Comparison of ENCODE assay signal across 17 cellular contexts in genomic region chr14:100577986-100578431, GRCh38. TPM values are rescaled to one million over a fixed set of nuclear protein-coding genes. Genes with fewer than 3 reads are reported as not detected.
DNase-seq lines count a peak whose midpoint lies in the region; ATAC-seq and TF ChIP-seq lines count a peak whose summit lies in the region.
"Had no signal": no experiment of that assay in that cellular context is flagged by ENCODE, and none has a peak within 500 bp of the region (broad histone marks: within the 10 kb centered on the region; RNA-seq: fewer than 3 reads in every experiment).

No MANE protein-coding gene starts in this region.

- peaks cover 6% of the 10 kb centered on the region for H3K4me1 Mint-ChIP-seq in WTC11
- H3K4me1 Mint-ChIP-seq: CD4-positive, alpha-beta memory T cell had no signal

- TF ChIP-seq POLR2A in spleen (IDR thresholded peaks at IDR 0.05): no peak

- H3K27ac Mint-ChIP-seq in WTC11: no peak overlapping the region
- H3K27ac Mint-ChIP-seq: CD4-positive, alpha-beta memory T cell had no signal

- no peaks in the 10 kb centered on the region for H3K36me3 ChIP-seq in right atrium auricular region
- no peaks in the 10 kb centered on the region for H3K36me3 ChIP-seq in spleen

- DNase-seq in Right ventricle myocardium inferior (ENCODE audit: missing footprints): peak; percentile 57
- no peak for DNase-seq in right atrium auricular region (ENCODE audit: low spot score)
- DNase-seq in WTC11 (ENCODE audit: low spot score): peak; percentile 4
- peak; percentile 2 to 46 (median 22) for DNase-seq in right cardiac atrium
- peak; percentile 41 for DNase-seq in spleen
- no peak for DNase-seq in T-helper 9 cell
- no peak for DNase-seq in NCI-H446 (lab: John Stamatoyannopoulos, UW)
- DNase-seq: ACHN, NCI-H1092, NCI-H1694, NCI-H748 treated with DMSO at 0.1 percent for 48 hours, PC-3, SHP77 had no signal

- ATAC-seq in Right ventricle myocardium inferior (no peak), WTC11 (no peak), right cardiac atrium (no peak), HG03460 (IDR thresholded peaks at IDR 0.05; ENCODE audit: unreplicated experiment) (no peak)
- ATAC-seq: PC-3 had no signal

- CTCF ChIA-PET in WTC11 (lab: Charles Lee): interaction anchor here (1.1 kb wide), 1 partner anchor 85 kb away, joined by 5 read pairs; no protein-coding TSS in a partner anchor

- H3K27me3 ChIP-seq in right atrium auricular region (no peaks in the 10 kb centered on the region), right cardiac atrium (ENCODE audit: control insufficient read depth, insufficient read depth) (no peaks in the 10 kb centered on the region), spleen (replicated peaks in 1 of 7) (peaks cover 0 to 8% (median 0%) of the 10 kb centered on the region in 7 donors)

- no peaks in the 10 kb centered on the region for H3K4me1 ChIP-seq in right atrium auricular region
- H3K4me1 ChIP-seq in right cardiac atrium (ENCODE audit: control insufficient read depth, insufficient read depth, low read length): no peaks in the 10 kb centered on the region
- peaks cover 0 to 44% (median 12%) of the 10 kb centered on the region in 6 donors for H3K4me1 ChIP-seq in spleen

- intact Hi-C loops in Right ventricle myocardium inferior (cut with DNase I): no loop called here
- intact Hi-C loops in right cardiac atrium (cut with DNase I): no loop called here
- intact Hi-C loops in spleen (cut with DNase I; ENCODE audit: low total_unique reads): loop anchor here (2.0 kb wide), 1 partner anchor 33 kb away; no protein-coding TSS in a partner anchor

- no peak for TF ChIP-seq CTCF in right atrium auricular region (IDR thresholded peaks at IDR 0.05)
- no peak for TF ChIP-seq CTCF in WTC11 (IDR thresholded peaks at IDR 0.05)
- no peak for TF ChIP-seq CTCF in spleen (IDR thresholded peaks at IDR 0.05 in 8 of 11, conservative IDR thresholded peaks at IDR 0.05 in 3 of 11)

- H3K27ac ChIP-seq in right atrium auricular region (no peak overlapping the region), right cardiac atrium (ENCODE audit: low read length) (no peak overlapping the region), spleen (no peak overlapping the region)
- H3K27ac ChIP-seq: HL-60, KMS-11 had no signal

- H3K36me3 Mint-ChIP-seq in WTC11: no peaks in the 10 kb centered on the region
- H3K36me3 Mint-ChIP-seq: CD4-positive, alpha-beta memory T cell had no signal

- POLR2A ChIA-PET in WTC11 (lab: Charles Lee): no interaction called here

- H3K4me3 ChIP-seq in right atrium auricular region (no peak overlapping the region), right cardiac atrium (ENCODE audit: low read length) (no peak overlapping the region), spleen (no peak overlapping the region)

- no peaks in the 10 kb centered on the region; the same call in 1 of the 2 replicates for H3K27me3 Mint-ChIP-seq in WTC11 (ENCODE audit: low read depth)
- H3K27me3 Mint-ChIP-seq: CD4-positive, alpha-beta memory T cell had no signal

- 85% methylated on average over 8 of the region's 8 CpGs for WGBS in right cardiac atrium
- 70 to 86% (median 81%) methylated on average over 4 to 8 of the region's 8 CpGs for WGBS in spleen, 5 donors

- H3K9me3 Mint-ChIP-seq in WTC11: no peaks in the 10 kb centered on the region

- H3K9me3 ChIP-seq in right atrium auricular region (no peaks in the 10 kb centered on the region), right cardiac atrium (ENCODE audit: control insufficient read depth, low read length) (no peaks in the 10 kb centered on the region), spleen (peaks cover 0 to 10% (median 6%) of the 10 kb centered on the region in 8 donors)

- H3K4me3 Mint-ChIP-seq in WTC11: no peak overlapping the region
- H3K4me3 Mint-ChIP-seq: CD4-positive, alpha-beta memory T cell had no signal

TF ChIP-seq in WTC11, 78 proteins besides CTCF, POLR2A, EP300 and RAD21:
- TF ChIP-seq HMGA2 (CRISPR knock-in tag; IDR thresholded peaks at IDR 0.05) (no peak), HMGXB4 (CRISPR knock-in tag; IDR thresholded peaks at IDR 0.05) (0 out of 2 replicates have a peak, but pooled peaks have one; percentile 21)
TF ChIP-seq in WTC11: peak in this region for 1.

RNA-seq across cellular contexts. Expression of gene BEGAIN, which starts 9.2 kb away (rescaled TPM):
- total RNA-seq in Right ventricle myocardium inferior (0.68 TPM), right atrium auricular region (1 to 10 TPM in 1 of 2 donors, under 1 TPM in 1; 0.93 to 5.7 TPM), WTC11 (2021) (1.3 to 1.8 TPM (median 1.3 TPM) in 3 replicates), right cardiac atrium (1 to 10 TPM; 1.4 to 2.7 (median 2.0) TPM), spleen (10 to 100 TPM in 1 of 7 donors, 1 to 10 TPM in 6; 3.8 to 10.0 (median 5.9) TPM)
- polyA plus RNA-seq in right cardiac atrium (1.4 TPM), spleen (1 to 10 TPM; 1.8 to 6.9 (median 4.1) TPM)

Comparison
In these comparisons a context has a peak if more than half of its experiments do, and no peak if none do; other contexts are left out.
1. DNase-seq: peak in Right ventricle myocardium inferior (single experiment), WTC11 (single experiment), right cardiac atrium (3 of 3) and spleen (single experiment); none in right atrium auricular region (single experiment), T-helper 9 cell (single experiment) and NCI-H446 (0 of 2).